Comparison of ENCODE assay signal across 9 cellular contexts in the genomic region with DNA sequence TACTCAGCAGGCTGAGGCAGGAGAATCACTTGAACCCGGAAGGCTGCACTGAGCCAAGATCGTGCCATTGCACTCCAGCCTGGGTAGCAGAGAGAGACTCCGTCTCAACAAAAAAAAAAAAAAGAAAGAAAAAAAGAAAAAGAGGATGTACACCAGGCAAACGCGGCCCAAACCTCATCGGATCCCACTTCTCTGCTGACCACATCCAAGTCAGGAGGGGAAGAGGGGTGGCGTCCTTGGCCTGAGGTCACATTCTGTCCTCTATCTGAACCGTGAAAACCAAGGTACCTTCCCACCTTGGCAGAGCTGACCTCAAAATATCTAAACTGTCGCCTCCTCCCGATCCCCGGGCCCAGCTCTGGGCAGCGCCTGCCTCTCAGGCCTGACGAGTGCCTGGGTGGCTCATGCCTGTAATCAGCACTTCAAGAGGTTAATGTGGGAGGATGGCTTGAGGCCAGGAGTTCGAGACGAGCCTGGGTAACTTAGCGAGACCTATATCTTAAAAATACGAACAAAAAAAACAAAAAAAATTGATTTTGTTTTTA. TPM values are rescaled to one million over a fixed set of nuclear protein-coding genes. Genes with fewer than 3 reads are reported as not detected.
DNase-seq lines count a peak whose midpoint lies in the region; ATAC-seq and TF ChIP-seq lines count a peak whose summit lies in the region.
"Had no signal": no experiment of that assay in that cellular context is flagged by ENCODE, and none has a peak within 500 bp of the region (broad histone marks: within the 10 kb centered on the region; RNA-seq: fewer than 3 reads in every experiment).

No MANE protein-coding gene starts in this region.

- H3F3A ChIP-seq in GM23248 (ENCODE audit: insufficient read depth): no peaks in the 10 kb centered on the region

- 82 to 85% methylated on average over 15 to 17 of the region's 17 CpGs for WGBS in GM23248 (ENCODE audit: low coverage in 1 of 2, low lambda C conversion rate in 2 of 2, missing lambda C conversion rate in 2 of 2), 2 experiments

- H3K36me3 ChIP-seq in GM23248 (ENCODE audit: low read depth) (no peaks in the 10 kb centered on the region), Peyer's patch (peaks cover 0 to 41% (median 0%) of the 10 kb centered on the region in 3 donors)

- no peak for TF ChIP-seq POLR2A in Peyer's patch (IDR thresholded peaks at IDR 0.05)

- H3K27me3 ChIP-seq in GM23248 (replicated peaks; ENCODE audit: insufficient read depth): no peaks in the 10 kb centered on the region
- no peaks in the 10 kb centered on the region for H3K27me3 ChIP-seq in Peyer's patch

- H3K9ac ChIP-seq in GM23248: no peak overlapping the region

- TF ChIP-seq CTCF in Peyer's patch (IDR thresholded peaks at IDR 0.05): no peak

- H3K79me2 ChIP-seq in GM23248 (ENCODE audit: insufficient read depth): peaks cover 6% of the 10 kb centered on the region; the same call in 1 of the 2 replicates

- H3K9me3 ChIP-seq in GM23248 (ENCODE audit: low read depth) (no peaks in the 10 kb centered on the region), Peyer's patch (no peaks in the 10 kb centered on the region)

- no peak overlapping the region for H3K27ac ChIP-seq in GM23248
- H3K27ac ChIP-seq in Peyer's patch: peak overlapping the region in 1 of 4 donors; percentile 21

- no peak for DNase-seq in GM23248
- peak in 1 of 3 donors; percentile 33 for DNase-seq in Peyer's patch
- peak; percentile 12 for DNase-seq in fibroblast of peridontal ligament (ENCODE audit: extremely low read depth)
- DNase-seq in skeletal muscle cell (ENCODE audit: low read depth): no peak
- no peak for DNase-seq in DMS 273 treated with DMSO at 0.1 percent for 48 hours (lab: John Stamatoyannopoulos, UW)
- DNase-seq in effector CD4-positive, alpha-beta T cell: no peak
- DNase-seq: GOT3 had no signal

- H3K4me1 ChIP-seq in GM23248 (ENCODE audit: insufficient read depth) (peaks cover 3% of the 10 kb centered on the region; the same call in 1 of the 2 replicates), Peyer's patch (peaks cover 0 to 15% (median 8%) of the 10 kb centered on the region in 4 donors)

- no peak overlapping the region for H2AFZ ChIP-seq in GM23248

- ATAC-seq in GM21526 (IDR thresholded peaks at IDR 0.05; ENCODE audit: low FRiP score, unreplicated experiment) (no peak), GM21576 (IDR thresholded peaks at IDR 0.05; ENCODE audit: unreplicated experiment) (no peak)

- in situ Hi-C loops in GM23248 (cut with MboI): no loop called here

- no peak overlapping the region for H3K4me2 ChIP-seq in GM23248 (ENCODE audit: unreplicated experiment)

- no peaks in the 10 kb centered on the region for H4K20me1 ChIP-seq in GM23248 (ENCODE audit: insufficient read depth)

- H3K9me2 ChIP-seq in GM23248 (ENCODE audit: insufficient read depth): no peaks in the 10 kb centered on the region

- H3K4me3 ChIP-seq in GM23248: peak overlapping the region; percentile 88
- H3K4me3 ChIP-seq in Peyer's patch: peak overlapping the region in 3 of 4 donors; percentile 80 to 91 (median 83)
- peak overlapping the region; percentile 84 for H3K4me3 ChIP-seq in skeletal muscle cell (ENCODE audit: low read depth, low read length)

RNA-seq across cellular contexts. Expression of a gene that starts 25.1 kb away (rescaled TPM):
- total RNA-seq in GM23248 (2014; rRNA removed; shearing (Covaris generic)): not detected in 2 replicates
- polyA plus RNA-seq in GM23248 (2016; fragmentation: Nextera tagmentation; extraction: Ambion mirVana): 0.06 and 0.49 TPM in 2 replicates
- not detected for total RNA-seq in Peyer's patch

RNA-seq across cellular contexts. Expression of a gene that starts 35.0 kb away (rescaled TPM):
- total RNA-seq in GM23248 (2014; rRNA removed; shearing (Covaris generic)): 2.5 and 3.3 TPM in 2 replicates
- polyA plus RNA-seq in GM23248 (2016; fragmentation: Nextera tagmentation; extraction: Ambion mirVana): 1.0 and 1.2 TPM in 2 replicates
- total RNA-seq in Peyer's patch: 10 to 100 TPM in 1 of 4 donors, 1 to 10 TPM in 3; 2.5 to 25.6 (median 6.2) TPM

RNA-seq across cellular contexts. Expression of a gene that starts 38.3 kb away (rescaled TPM):
- not detected in 2 replicates for total RNA-seq in GM23248 (2014; rRNA removed; shearing (Covaris generic))
- polyA plus RNA-seq in GM23248 (2016; fragmentation: Nextera tagmentation; extraction: Ambion mirVana): not detected in 2 replicates
- total RNA-seq in Peyer's patch: 10 to 100 TPM in 1 of 4 donors, not detected in 3; 29.7 TPM

RNA-seq across cellular contexts. Expression of a gene that starts 46.9 kb away (rescaled TPM):
- 0.13 TPM in 1 of 2 replicates, not detected in the other for total RNA-seq in GM23248 (2014; rRNA removed; shearing (Covaris generic))
- 0.41 and 0.54 TPM in 2 replicates for polyA plus RNA-seq in GM23248 (2016; fragmentation: Nextera tagmentation; extraction: Ambion mirVana)
- total RNA-seq in Peyer's patch: not detected

RNA-seq across cellular contexts. Expression of a gene that starts 51.9 kb away (rescaled TPM):
- total RNA-seq in GM23248 (2014; rRNA removed; shearing (Covaris generic)): 1.6 TPM in 1 of 2 replicates, not detected in the other
- polyA plus RNA-seq in GM23248 (2016; fragmentation: Nextera tagmentation; extraction: Ambion mirVana): 20.3 and 22.3 TPM in 2 replicates
- 100 to 1,000 TPM; 112 to 219 (median 142) TPM for total RNA-seq in Peyer's patch
